Comparison of ENCODE assay signal across 1 cellular context in the genomic region with DNA sequence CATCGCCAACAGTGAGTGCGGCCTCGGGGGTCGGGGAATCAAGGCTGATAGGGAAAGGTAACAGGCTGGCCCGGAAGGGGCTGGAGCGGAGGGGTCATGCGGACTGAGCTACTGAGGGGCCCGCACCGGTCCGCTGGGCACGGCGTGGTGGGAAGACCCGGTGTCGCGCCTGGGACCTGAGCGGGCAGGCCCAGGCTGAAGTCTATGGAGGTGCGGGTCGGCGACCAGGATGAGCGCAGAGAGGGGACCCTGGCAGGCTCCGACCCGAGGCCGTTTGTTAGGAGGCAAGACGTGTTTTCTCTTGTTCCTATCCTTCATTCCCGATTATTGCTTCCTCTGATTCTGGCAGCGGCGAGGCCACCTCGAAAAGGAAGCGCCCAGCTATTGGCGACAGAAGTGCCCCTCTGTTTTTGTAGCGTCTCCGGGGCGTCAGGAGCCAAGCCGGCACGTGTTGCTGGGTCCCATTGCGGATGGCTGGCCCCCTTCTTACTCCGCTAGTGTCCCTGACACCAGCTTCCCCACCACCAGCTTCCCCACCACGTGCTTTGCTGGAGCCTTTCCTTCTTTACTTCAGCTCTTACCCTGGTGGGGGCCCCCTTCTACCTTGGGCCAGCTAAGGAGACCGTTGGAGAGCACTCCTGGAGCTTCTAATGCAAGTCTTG.
TF ChIP-seq lines count a peak whose summit lies in the region.

No MANE protein-coding gene starts in this region.

TF ChIP-seq in K562, 482 proteins besides CTCF, POLR2A, EP300 and RAD21 (continued from another document):
- TF ChIP-seq, protein P1, sequence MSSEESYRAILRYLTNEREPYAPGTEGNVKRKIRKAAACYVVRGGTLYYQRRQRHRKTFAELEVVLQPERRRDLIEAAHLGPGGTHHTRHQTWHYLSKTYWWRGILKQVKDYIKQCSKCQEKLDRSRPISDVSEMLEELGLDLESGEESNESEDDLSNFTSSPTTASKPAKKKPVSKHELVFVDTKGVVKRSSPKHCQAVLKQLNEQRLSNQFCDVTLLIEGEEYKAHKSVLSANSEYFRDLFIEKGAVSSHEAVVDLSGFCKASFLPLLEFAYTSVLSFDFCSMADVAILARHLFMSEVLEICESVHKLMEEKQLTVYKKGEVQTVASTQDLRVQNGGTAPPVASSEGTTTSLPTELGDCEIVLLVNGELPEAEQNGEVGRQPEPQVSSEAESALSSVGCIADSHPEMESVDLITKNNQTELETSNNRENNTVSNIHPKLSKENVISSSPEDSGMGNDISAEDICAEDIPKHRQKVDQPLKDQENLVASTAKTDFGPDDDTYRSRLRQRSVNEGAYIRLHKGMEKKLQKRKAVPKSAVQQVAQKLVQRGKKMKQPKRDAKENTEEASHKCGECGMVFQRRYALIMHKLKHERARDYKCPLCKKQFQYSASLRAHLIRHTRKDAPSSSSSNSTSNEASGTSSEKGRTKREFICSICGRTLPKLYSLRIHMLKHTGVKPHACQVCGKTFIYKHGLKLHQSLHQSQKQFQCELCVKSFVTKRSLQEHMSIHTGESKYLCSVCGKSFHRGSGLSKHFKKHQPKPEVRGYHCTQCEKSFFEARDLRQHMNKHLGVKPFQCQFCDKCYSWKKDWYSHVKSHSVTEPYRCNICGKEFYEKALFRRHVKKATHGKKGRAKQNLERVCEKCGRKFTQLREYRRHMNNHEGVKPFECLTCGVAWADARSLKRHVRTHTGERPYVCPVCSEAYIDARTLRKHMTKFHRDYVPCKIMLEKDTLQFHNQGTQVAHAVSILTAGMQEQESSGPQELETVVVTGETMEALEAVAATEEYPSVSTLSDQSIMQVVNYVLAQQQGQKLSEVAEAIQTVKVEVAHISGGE (CRISPR knock-in tag; IDR thresholded peaks at IDR 0.05), result 0 out of 6 replicates have a peak, but pooled peaks of 1 of the 3 experiments have one; percentile 33
- TF ChIP-seq YY1 (IDR thresholded peaks at IDR 0.05; ENCODE audit: borderline replicate concordance in 1 of 3, control insufficient read depth in 1 of 3, extremely low read depth in 1 of 3, insufficient read depth in 3 of 3, insufficient read length in 1 of 3, insufficient replicate concordance in 2 of 3, low read depth in 1 of 3, low read length in 2 of 3), result no peak
- no peak for TF ChIP-seq ZSCAN32 (CRISPR knock-in tag; IDR thresholded peaks at IDR 0.05)
- TF ChIP-seq, protein P2, sequence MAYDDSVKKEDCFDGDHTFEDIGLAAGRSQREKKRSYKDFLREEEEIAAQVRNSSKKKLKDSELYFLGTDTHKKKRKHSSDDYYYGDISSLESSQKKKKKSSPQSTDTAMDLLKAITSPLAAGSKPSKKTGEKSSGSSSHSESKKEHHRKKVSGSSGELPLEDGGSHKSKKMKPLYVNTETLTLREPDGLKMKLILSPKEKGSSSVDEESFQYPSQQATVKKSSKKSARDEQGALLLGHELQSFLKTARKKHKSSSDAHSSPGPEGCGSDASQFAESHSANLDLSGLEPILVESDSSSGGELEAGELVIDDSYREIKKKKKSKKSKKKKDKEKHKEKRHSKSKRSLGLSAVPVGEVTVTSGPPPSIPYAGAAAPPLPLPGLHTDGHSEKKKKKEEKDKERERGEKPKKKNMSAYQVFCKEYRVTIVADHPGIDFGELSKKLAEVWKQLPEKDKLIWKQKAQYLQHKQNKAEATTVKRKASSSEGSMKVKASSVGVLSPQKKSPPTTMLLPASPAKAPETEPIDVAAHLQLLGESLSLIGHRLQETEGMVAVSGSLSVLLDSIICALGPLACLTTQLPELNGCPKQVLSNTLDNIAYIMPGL (CRISPR knock-in tag; IDR thresholded peaks at IDR 0.05), result no peak
- TF ChIP-seq, protein P3, sequence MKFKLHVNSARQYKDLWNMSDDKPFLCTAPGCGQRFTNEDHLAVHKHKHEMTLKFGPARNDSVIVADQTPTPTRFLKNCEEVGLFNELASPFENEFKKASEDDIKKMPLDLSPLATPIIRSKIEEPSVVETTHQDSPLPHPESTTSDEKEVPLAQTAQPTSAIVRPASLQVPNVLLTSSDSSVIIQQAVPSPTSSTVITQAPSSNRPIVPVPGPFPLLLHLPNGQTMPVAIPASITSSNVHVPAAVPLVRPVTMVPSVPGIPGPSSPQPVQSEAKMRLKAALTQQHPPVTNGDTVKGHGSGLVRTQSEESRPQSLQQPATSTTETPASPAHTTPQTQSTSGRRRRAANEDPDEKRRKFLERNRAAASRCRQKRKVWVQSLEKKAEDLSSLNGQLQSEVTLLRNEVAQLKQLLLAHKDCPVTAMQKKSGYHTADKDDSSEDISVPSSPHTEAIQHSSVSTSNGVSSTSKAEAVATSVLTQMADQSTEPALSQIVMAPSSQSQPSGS (CRISPR knock-in tag; IDR thresholded peaks at IDR 0.05), result no peak
